In genomic region chr17:43766413-43767052, GRCh38 we compare ENCODE assay signal across 9 cellular contexts. TPM values are rescaled to one million over a fixed set of nuclear protein-coding genes. Genes with fewer than 3 reads are reported as not detected.
DNase-seq lines count a peak whose midpoint lies in the region; ATAC-seq lines count a peak whose summit lies in the region.
"Had no signal": no experiment of that assay in that cellular context is flagged by ENCODE, and none has a peak within 500 bp of the region (broad histone marks: within the 10 kb centered on the region; RNA-seq: fewer than 3 reads in every experiment).

No MANE protein-coding gene starts in this region.

- DNase-seq in SIG-M5 treated with dmso at 0.1 percent for 504 hours (lab: John Stamatoyannopoulos, UW; ENCODE audit: unreplicated experiment) (peak; percentile 44), SIG-M5 (lab: John Stamatoyannopoulos, UW) (no peak), NCI-H2196 (lab: John Stamatoyannopoulos, UW; ENCODE audit: unreplicated experiment) (peak; percentile 82), germinal center (ENCODE audit: low spot score) (peak; percentile 49), posterior vena cava (ENCODE audit: low spot score) (peak; percentile 82), NCI-H187 treated with DMSO at 0.1 percent for 48 hours (lab: John Stamatoyannopoulos, UW) (no peak)
- peak; percentile 64 for DNase-seq in activated T-cell treated with anti-CD3 and anti-CD28 coated beads, Interleukin-2, amount 50 U/mL, for 1 hour

- ATAC-seq in HG03159 (IDR thresholded peaks at IDR 0.05; ENCODE audit: unreplicated experiment) = no peak

- intact Hi-C loops in posterior vena cava (cut with DNase I) = no loop called here

RNA-seq across cellular contexts. Expression of gene SOST, which starts 7.9 kb away (rescaled TPM):
- total RNA-seq in posterior vena cava = not detected

RNA-seq across cellular contexts. Expression of gene DUSP3, which starts 12.2 kb away (rescaled TPM):
- total RNA-seq in posterior vena cava = 100 to 1,000 TPM; 169 to 172 TPM

RNA-seq across cellular contexts. Expression of gene CFAP97D1, which starts 13.7 kb away (rescaled TPM):
- total RNA-seq in posterior vena cava = not detected
- total RNA-seq: urinary bladder had no signal

Comparison
In these comparisons a context has a peak if more than half of its experiments do, and no peak if none do; other contexts are left out.
1. DNase-seq: peak in SIG-M5 treated with dmso at 0.1 percent for 504 hours (single experiment), NCI-H2196 (single experiment), activated T-cell treated with anti-CD3 and anti-CD28 coated beads, Interleukin-2, amount 50 U/mL, for 1 hour (single experiment), germinal center (single experiment) and posterior vena cava (single experiment); none in SIG-M5 (single experiment) and NCI-H187 treated with DMSO at 0.1 percent for 48 hours (single experiment).